ENCODE assay signal across 26 cellular contexts in genomic region chr5:91252916-91253315, GRCh38.
"Had no signal": no experiment of that assay in that cellular context is flagged by ENCODE, and none has a peak within 500 bp of the region (broad histone marks: within the 10 kb centered on the region; RNA-seq: fewer than 3 reads in every experiment).

No MANE protein-coding gene starts in this region.

- H3K4me2 ChIP-seq: smooth muscle cell had no signal

- DNase-seq: activated CD4-positive, alpha-beta T cell treated with anti-CD3 and anti-CD28 coated beads for 48 hours; activated CD4-positive, alpha-beta T cell treated with anti-CD3 and anti-CD28 coated beads, Interleukin-2, amount 50 U/mL, for 48 hours; activated CD8-positive, alpha-beta memory T cell treated with anti-CD3 and anti-CD28 coated beads, Interleukin-2, amount 50 U/mL, for 48 hours; activated T-cell treated with anti-CD3 and anti-CD28 coated beads, Interleukin-2, amount 50 U/mL, for 4 hours; central memory CD4-positive, alpha-beta T cell; foreskin melanocyte; kidney glomerular epithelial cell; left lung; lower lobe of right lung; mesenchymal stem cell; naive thymus-derived CD8-positive, alpha-beta T cell; stimulated activated CD4-positive, alpha-beta T cell treated with anti-CD3 and anti-CD28 coated beads, Interleukin-1b, Interleukin-23, amount 100 ng/mL, for 48 hours; stimulated activated naive B cell treated with anti-CD40 and anti-IgM and Interleukin-4, amounts not matched to agents 10 μg/mL and 1 μg/mL and 100 μg/mL, for 72 hours; stomach; T-cell; T-helper 9 cell; tibial artery; upper lobe of right lung; WERI-Rb-1 had no signal

- H3K4me1 ChIP-seq: breast epithelium, esophagus muscularis mucosa, lower lobe of right lung, prostate gland, stomach, tibial artery, upper lobe of right lung had no signal

- H3K27ac ChIP-seq: breast epithelium, esophagus muscularis mucosa, left lung, lower lobe of right lung, prostate gland, stomach, tibial artery, upper lobe of right lung, WERI-Rb-1 had no signal

- H3K9me3 ChIP-seq: left lung, prostate gland, upper lobe of right lung had no signal

- H3K4me3 Mint-ChIP-seq: activated T-cell treated with anti-CD3 and anti-CD28 coated beads, Interleukin-2, amount 50 U/mL, for 4 hours; activated T-helper 17 cell treated with anti-CD3 and anti-CD28 coated beads, Interleukin-2, amount 50 U/mL, for 72 hours; endodermal cell; naive thymus-derived CD8-positive, alpha-beta T cell; stimulated activated naive B cell treated with anti-CD40 and anti-IgM and Interleukin-4, amounts not matched to agents 10 μg/mL and 1 μg/mL and 100 μg/mL, for 72 hours; T-cell had no signal

- H3K36me3 ChIP-seq: breast epithelium, esophagus muscularis mucosa, left lung, lower lobe of right lung, prostate gland, stomach, tibial artery, upper lobe of right lung, WERI-Rb-1 had no signal

- H3K27me3 ChIP-seq: breast epithelium, esophagus muscularis mucosa, left lung, stomach, tibial artery, upper lobe of right lung had no signal

- H3K4me1 Mint-ChIP-seq: activated T-helper 17 cell treated with anti-CD3 and anti-CD28 coated beads, Interleukin-2, amount 50 U/mL, for 72 hours; naive thymus-derived CD8-positive, alpha-beta T cell; stimulated activated naive B cell treated with anti-CD40 and anti-IgM and Interleukin-4, amounts not matched to agents 10 μg/mL and 1 μg/mL and 100 μg/mL, for 72 hours; T-cell had no signal

- H3K36me3 Mint-ChIP-seq: T-cell had no signal

- H3K4me3 ChIP-seq: breast epithelium, esophagus muscularis mucosa, left lung, lower lobe of right lung, prostate gland, smooth muscle cell, stomach, tibial artery, upper lobe of right lung had no signal

- H3K27ac Mint-ChIP-seq: activated naive CD4-positive, alpha-beta T cell treated with anti-CD3 and anti-CD28 coated beads, Interleukin-2, amount 50 U/mL, for 72 hours; activated T-helper 17 cell treated with anti-CD3 and anti-CD28 coated beads, Interleukin-2, amount 50 U/mL, for 72 hours; endodermal cell; stimulated activated naive B cell treated with anti-CD40 and anti-IgM and Interleukin-4, amounts not matched to agents 10 μg/mL and 1 μg/mL and 100 μg/mL, for 72 hours; T-cell had no signal
